2 cellular contexts compared by ENCODE assay signal in the genomic region with DNA sequence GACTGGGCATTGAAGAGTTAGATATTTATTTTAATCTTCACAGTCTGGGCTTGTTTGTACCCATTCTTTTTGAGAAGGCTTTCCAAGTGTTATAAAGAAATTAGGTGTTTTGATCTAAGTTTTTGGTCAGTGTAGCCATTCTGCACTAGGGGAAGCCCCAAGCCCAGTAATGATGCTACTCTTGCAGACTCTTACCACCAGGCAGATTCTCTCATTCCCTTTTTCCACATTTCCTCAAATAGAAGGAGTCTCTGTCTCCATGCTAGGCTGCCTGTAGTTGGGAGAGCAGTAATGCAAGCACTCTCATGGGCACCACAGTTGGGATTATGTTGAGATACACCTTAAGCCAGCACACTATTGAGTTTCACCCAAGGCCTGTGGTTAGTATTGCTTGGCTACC.
TF ChIP-seq lines count a peak whose summit lies in the region.

No MANE protein-coding gene starts in this region.

TF ChIP-seq in WTC11, 78 proteins besides CTCF, POLR2A, EP300 and RAD21:
- TF ChIP-seq ZNF416 (CRISPR knock-in tag; IDR thresholded peaks at IDR 0.05) (no peak), NFYB (CRISPR knock-in tag; conservative IDR thresholded peaks at IDR 0.05; ENCODE audit: low read depth) (no peak), SMAD4 (CRISPR knock-in tag; IDR thresholded peaks at IDR 0.05) (no peak)
- TF ChIP-seq, protein P1, sequence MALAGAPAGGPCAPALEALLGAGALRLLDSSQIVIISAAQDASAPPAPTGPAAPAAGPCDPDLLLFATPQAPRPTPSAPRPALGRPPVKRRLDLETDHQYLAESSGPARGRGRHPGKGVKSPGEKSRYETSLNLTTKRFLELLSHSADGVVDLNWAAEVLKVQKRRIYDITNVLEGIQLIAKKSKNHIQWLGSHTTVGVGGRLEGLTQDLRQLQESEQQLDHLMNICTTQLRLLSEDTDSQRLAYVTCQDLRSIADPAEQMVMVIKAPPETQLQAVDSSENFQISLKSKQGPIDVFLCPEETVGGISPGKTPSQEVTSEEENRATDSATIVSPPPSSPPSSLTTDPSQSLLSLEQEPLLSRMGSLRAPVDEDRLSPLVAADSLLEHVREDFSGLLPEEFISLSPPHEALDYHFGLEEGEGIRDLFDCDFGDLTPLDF (CRISPR knock-in tag; IDR thresholded peaks at IDR 0.05) = no peak
- TF ChIP-seq, protein P2, sequence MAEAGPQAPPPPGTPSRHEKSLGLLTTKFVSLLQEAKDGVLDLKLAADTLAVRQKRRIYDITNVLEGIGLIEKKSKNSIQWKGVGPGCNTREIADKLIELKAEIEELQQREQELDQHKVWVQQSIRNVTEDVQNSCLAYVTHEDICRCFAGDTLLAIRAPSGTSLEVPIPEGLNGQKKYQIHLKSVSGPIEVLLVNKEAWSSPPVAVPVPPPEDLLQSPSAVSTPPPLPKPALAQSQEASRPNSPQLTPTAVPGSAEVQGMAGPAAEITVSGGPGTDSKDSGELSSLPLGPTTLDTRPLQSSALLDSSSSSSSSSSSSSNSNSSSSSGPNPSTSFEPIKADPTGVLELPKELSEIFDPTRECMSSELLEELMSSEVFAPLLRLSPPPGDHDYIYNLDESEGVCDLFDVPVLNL (CRISPR knock-in tag; IDR thresholded peaks at IDR 0.05; ENCODE audit: borderline replicate concordance, low read depth) = no peak
TF ChIP-seq in WTC11: peak in this region for 0.

TF ChIP-seq in H1, 55 proteins besides CTCF, POLR2A, EP300 and RAD21:
- TF ChIP-seq ASH2L (IDR thresholded peaks at IDR 0.05; ENCODE audit: low read length) = no peak
- no peak for TF ChIP-seq KDM5A (IDR thresholded peaks at IDR 0.05; ENCODE audit: low read length)
- TF ChIP-seq RNF2 (IDR thresholded peaks at IDR 0.05; ENCODE audit: borderline replicate concordance, low read depth, low read length, missing control alignments, poor library complexity, severe bottlenecking) = no peak
